Comparison of ENCODE assay signal across 1 cellular context in genomic region chr16:84647830-84648594, GRCh38.
A peak's percentile ranks its signal among the peaks of the same experiment; 100 is the strongest.
TF ChIP-seq lines count a peak whose summit lies in the region.

Gene KLHL36, plus strand, starts transcription at chr16:84648511. Its CDS starts 2,357 bp downstream, at chr16:84650868.

TF ChIP-seq in H1, 55 proteins besides CTCF, POLR2A, EP300 and RAD21 (continued from another document):
- TF ChIP-seq E2F6 (IDR thresholded peaks at IDR 0.05), result peak; percentile 74
